1 cellular context compared by ENCODE assay signal in genomic region chr3:108806316-108806715, GRCh38.
TF ChIP-seq lines count a peak whose summit lies in the region.

No MANE protein-coding gene starts in this region.

TF ChIP-seq in HepG2, 621 proteins besides CTCF, POLR2A, EP300 and RAD21:
- TF ChIP-seq MZF1 (CRISPR knock-in tag; IDR thresholded peaks at IDR 0.05; ENCODE audit: borderline replicate concordance) (no peak), FOXK2 (IDR thresholded peaks at IDR 0.05) (no peak), ZNF879 (CRISPR knock-in tag; IDR thresholded peaks at IDR 0.05) (no peak), ATF1 (CRISPR knock-in tag; IDR thresholded peaks at IDR 0.05) (no peak), PLRG1 (conservative IDR thresholded peaks at IDR 0.05) (no peak), ZMYM4 (CRISPR knock-in tag; IDR thresholded peaks at IDR 0.05) (no peak), THRA (CRISPR knock-in tag; IDR thresholded peaks at IDR 0.05; ENCODE audit: borderline replicate concordance) (no peak), RFX1 (IDR thresholded peaks at IDR 0.05) (no peak), AGO1 (IDR thresholded peaks at IDR 0.05; ENCODE audit: low read depth, low read length, poor library complexity, severe bottlenecking) (no peak), SP1 (IDR thresholded peaks at IDR 0.05) (no peak), SP1 (CRISPR knock-in tag; IDR thresholded peaks at IDR 0.05) (no peak), ZNF510 (CRISPR knock-in tag; IDR thresholded peaks at IDR 0.05; ENCODE audit: low read depth) (no peak), TAF1 (CRISPR knock-in tag; IDR thresholded peaks at IDR 0.05) (no peak), ZFP90 (CRISPR knock-in tag; IDR thresholded peaks at IDR 0.05; ENCODE audit: borderline replicate concordance) (no peak), THAP11 (CRISPR knock-in tag; IDR thresholded peaks at IDR 0.05) (no peak), TRIM22 (IDR thresholded peaks at IDR 0.05) (no peak), ASH2L (IDR thresholded peaks at IDR 0.05; ENCODE audit: insufficient read length, low read depth, low read length) (no peak)
- TF ChIP-seq, protein P1, sequence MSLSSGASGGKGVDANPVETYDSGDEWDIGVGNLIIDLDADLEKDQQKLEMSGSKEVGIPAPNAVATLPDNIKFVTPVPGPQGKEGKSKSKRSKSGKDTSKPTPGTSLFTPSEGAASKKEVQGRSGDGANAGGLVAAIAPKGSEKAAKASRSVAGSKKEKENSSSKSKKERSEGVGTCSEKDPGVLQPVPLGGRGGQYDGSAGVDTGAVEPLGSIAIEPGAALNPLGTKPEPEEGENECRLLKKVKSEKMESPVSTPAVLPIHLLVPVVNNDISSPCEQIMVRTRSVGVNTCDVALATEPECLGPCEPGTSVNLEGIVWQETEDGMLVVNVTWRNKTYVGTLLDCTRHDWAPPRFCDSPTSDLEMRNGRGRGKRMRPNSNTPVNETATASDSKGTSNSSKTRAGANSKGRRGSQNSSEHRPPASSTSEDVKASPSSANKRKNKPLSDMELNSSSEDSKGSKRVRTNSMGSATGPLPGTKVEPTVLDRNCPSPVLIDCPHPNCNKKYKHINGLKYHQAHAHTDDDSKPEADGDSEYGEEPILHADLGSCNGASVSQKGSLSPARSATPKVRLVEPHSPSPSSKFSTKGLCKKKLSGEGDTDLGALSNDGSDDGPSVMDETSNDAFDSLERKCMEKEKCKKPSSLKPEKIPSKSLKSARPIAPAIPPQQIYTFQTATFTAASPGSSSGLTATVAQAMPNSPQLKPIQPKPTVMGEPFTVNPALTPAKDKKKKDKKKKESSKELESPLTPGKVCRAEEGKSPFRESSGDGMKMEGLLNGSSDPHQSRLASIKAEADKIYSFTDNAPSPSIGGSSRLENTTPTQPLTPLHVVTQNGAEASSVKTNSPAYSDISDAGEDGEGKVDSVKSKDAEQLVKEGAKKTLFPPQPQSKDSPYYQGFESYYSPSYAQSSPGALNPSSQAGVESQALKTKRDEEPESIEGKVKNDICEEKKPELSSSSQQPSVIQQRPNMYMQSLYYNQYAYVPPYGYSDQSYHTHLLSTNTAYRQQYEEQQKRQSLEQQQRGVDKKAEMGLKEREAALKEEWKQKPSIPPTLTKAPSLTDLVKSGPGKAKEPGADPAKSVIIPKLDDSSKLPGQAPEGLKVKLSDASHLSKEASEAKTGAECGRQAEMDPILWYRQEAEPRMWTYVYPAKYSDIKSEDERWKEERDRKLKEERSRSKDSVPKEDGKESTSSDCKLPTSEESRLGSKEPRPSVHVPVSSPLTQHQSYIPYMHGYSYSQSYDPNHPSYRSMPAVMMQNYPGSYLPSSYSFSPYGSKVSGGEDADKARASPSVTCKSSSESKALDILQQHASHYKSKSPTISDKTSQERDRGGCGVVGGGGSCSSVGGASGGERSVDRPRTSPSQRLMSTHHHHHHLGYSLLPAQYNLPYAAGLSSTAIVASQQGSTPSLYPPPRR (CRISPR knock-in tag; IDR thresholded peaks at IDR 0.05; ENCODE audit: borderline replicate concordance): no peak
